13 cellular contexts compared by ENCODE assay signal in the genomic region with DNA sequence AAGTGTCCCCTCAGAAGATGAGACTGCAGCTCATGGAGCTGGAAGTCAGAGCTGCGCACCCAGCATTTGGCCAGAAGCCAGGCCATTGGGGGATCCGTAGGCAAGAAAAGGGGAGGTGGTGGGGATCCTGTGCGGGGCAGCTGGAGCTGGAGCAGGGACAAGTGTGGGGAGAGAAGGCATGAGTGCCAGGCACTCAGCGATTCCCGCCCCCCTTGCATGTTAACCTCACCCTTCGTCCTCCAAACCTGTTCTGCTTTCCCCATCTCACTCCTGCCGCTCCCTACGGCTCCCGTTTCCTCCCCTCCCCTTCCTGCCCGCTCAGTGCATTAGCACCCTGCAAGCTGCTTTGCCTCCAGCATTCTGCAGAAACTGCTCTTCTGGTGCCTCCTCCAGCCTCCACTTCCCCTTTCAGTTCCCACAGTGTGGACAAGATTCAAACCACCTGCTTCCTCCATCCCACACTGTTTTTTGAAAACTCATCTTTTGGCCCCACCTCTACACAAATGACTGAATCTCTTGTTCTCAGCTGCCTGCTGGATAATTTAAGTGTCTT. TPM values are rescaled to one million over a fixed set of nuclear protein-coding genes. Genes with fewer than 3 reads are reported as not detected.
DNase-seq lines count a peak whose midpoint lies in the region; ATAC-seq lines count a peak whose summit lies in the region.
"Had no signal": no experiment of that assay in that cellular context is flagged by ENCODE, and none has a peak within 500 bp of the region (broad histone marks: within the 10 kb centered on the region; RNA-seq: fewer than 3 reads in every experiment).

No MANE protein-coding gene starts in this region.

- WGBS in neuronal stem cell (ENCODE audit: extremely low coverage in 2 of 2, insufficient read length in 2 of 2, insufficient replicate concordance in 1 of 2), 2 donors = no CpG with 5 or more reads among the region's 10 CpGs

- no peak overlapping the region for H2BK15ac ChIP-seq in neuronal stem cell (ENCODE audit: low read length)

- peaks cover 0 to 51% (median 36%) of the 10 kb centered on the region in 3 experiments for H3K27me3 ChIP-seq in neuronal stem cell (ENCODE audit: control insufficient read depth in 3 of 3, insufficient read depth in 3 of 3, low read depth in 1 of 3, low read length in 3 of 3)

- H2BK12ac ChIP-seq in neuronal stem cell (ENCODE audit: low read length) = no peak overlapping the region

- H3K14ac ChIP-seq in neuronal stem cell (ENCODE audit: low read length) = no peak overlapping the region

- DNase-seq in T-helper 1 cell = no peak
- DNase-seq in OCI-M1 (lab: John Stamatoyannopoulos, UW) = peak; percentile 22
- no peak for DNase-seq in neuronal stem cell (ENCODE audit: low spot score)
- no peak for DNase-seq in HT-29 (ENCODE audit: low spot score)
- DNase-seq in NCI-H2107 treated with DMSO at 0.1 percent for 48 hours (lab: John Stamatoyannopoulos, UW; ENCODE audit: unreplicated experiment) = no peak
- DNase-seq: activated CD4-positive, CD25-positive, alpha-beta regulatory T cell had no signal

- no peak overlapping the region for H3K4me3 ChIP-seq in neuronal stem cell (ENCODE audit: low read length in 2 of 2)
- H3K4me3 ChIP-seq: cardiac muscle cell had no signal

- no peak overlapping the region for H2AK5ac ChIP-seq in neuronal stem cell (ENCODE audit: low read depth, low read length)

- H3K27me3 Mint-ChIP-seq in T-helper 1 cell treated with Interleukin-12 subunit alpha and Interleukin-12 subunit beta and Interleukin-4 antibody, amounts not matched to agents 30 μg/mL and 1 μg/mL, for 36 hours (ENCODE audit: low read depth) = peaks cover 60% of the 10 kb centered on the region

- no peak overlapping the region for H2AFZ ChIP-seq in neuronal stem cell (ENCODE audit: low read length)

- H4K91ac ChIP-seq in neuronal stem cell (ENCODE audit: low read depth, low read length, poor library complexity) = no peak overlapping the region

- ATAC-seq in HG02610 (IDR thresholded peaks at IDR 0.05; ENCODE audit: unreplicated experiment) (peak; percentile 61), HG03039 (IDR thresholded peaks at IDR 0.05; ENCODE audit: unreplicated experiment) (no peak)

- peak overlapping the region; percentile 5 for H3K18ac ChIP-seq in neuronal stem cell (ENCODE audit: low read length)

- H3K36me3 ChIP-seq in neuronal stem cell (replicated peaks in 1 of 2; ENCODE audit: control insufficient read depth in 2 of 2, insufficient read depth in 2 of 2, low read length in 2 of 2) = no peaks in the 10 kb centered on the region
- H3K36me3 ChIP-seq: cardiac muscle cell had no signal

- no peak overlapping the region for H3K27ac Mint-ChIP-seq in T-helper 1 cell treated with Interleukin-12 subunit alpha and Interleukin-12 subunit beta and Interleukin-4 antibody, amounts not matched to agents 30 μg/mL and 1 μg/mL, for 36 hours

- H3K36me3 Mint-ChIP-seq in T-helper 1 cell treated with Interleukin-12 subunit alpha and Interleukin-12 subunit beta and Interleukin-4 antibody, amounts not matched to agents 30 μg/mL and 1 μg/mL, for 36 hours (ENCODE audit: low read depth) = no peaks in the 10 kb centered on the region

- H3K4me3 Mint-ChIP-seq in T-helper 1 cell treated with Interleukin-12 subunit alpha and Interleukin-12 subunit beta and Interleukin-4 antibody, amounts not matched to agents 30 μg/mL and 1 μg/mL, for 36 hours = peak overlapping the region; percentile 8

- H3K9ac ChIP-seq in neuronal stem cell (ENCODE audit: low read depth, low read length, poor library complexity) = no peak overlapping the region

- no peak overlapping the region for H3K23ac ChIP-seq in neuronal stem cell (ENCODE audit: low read depth, low read length, poor library complexity)

- no peak overlapping the region for H3K4me2 ChIP-seq in neuronal stem cell (ENCODE audit: insufficient read depth, low read length, poor library complexity, severe bottlenecking)

- H2BK5ac ChIP-seq in neuronal stem cell (ENCODE audit: low read length) = no peak overlapping the region

- no peak overlapping the region for H2BK120ac ChIP-seq in neuronal stem cell (ENCODE audit: low read depth, low read length)

- no peak overlapping the region for H3K27ac ChIP-seq in neuronal stem cell (replicated peaks; ENCODE audit: low read length)
- H3K27ac ChIP-seq: cardiac muscle cell had no signal

- peaks cover 0 to 4% of the 10 kb centered on the region in 2 donors for H3K4me1 ChIP-seq in neuronal stem cell (ENCODE audit: control insufficient read depth in 2 of 2, insufficient read depth in 1 of 2, low read depth in 1 of 2, low read length in 2 of 2)

- peaks cover 18% of the 10 kb centered on the region for H3K4me1 Mint-ChIP-seq in T-helper 1 cell treated with Interleukin-12 subunit alpha and Interleukin-12 subunit beta and Interleukin-4 antibody, amounts not matched to agents 30 μg/mL and 1 μg/mL, for 36 hours (ENCODE audit: low read depth)

- no peak overlapping the region for H3K4ac ChIP-seq in neuronal stem cell (ENCODE audit: low read length)

- no peak overlapping the region for H4K8ac ChIP-seq in neuronal stem cell (ENCODE audit: low read depth, low read length)

- H3K9me3 ChIP-seq in neuronal stem cell (replicated peaks in 1 of 2; ENCODE audit: control insufficient read depth in 2 of 2, insufficient read depth in 1 of 2, low read depth in 1 of 2, low read length in 2 of 2) = no peaks in the 10 kb centered on the region

- peaks cover 4% of the 10 kb centered on the region for H3K9me3 Mint-ChIP-seq in T-helper 1 cell treated with Interleukin-12 subunit alpha and Interleukin-12 subunit beta and Interleukin-4 antibody, amounts not matched to agents 30 μg/mL and 1 μg/mL, for 36 hours

- no peaks in the 10 kb centered on the region for H3K79me1 ChIP-seq in neuronal stem cell (ENCODE audit: low read depth, low read length)

RNA-seq across cellular contexts. Expression of gene ALOX15, which starts 5.6 kb away (rescaled TPM):
- polyA plus RNA-seq in neuronal stem cell (2013, experiment 1 of 2) = 0.21 TPM
- polyA plus RNA-seq in neuronal stem cell (2013, experiment 2 of 2) = 0.15 TPM
- total RNA-seq in HT-29 (2014; rRNA removed; shearing (Covaris generic)) = 0.13 TPM in 1 of 2 replicates, not detected in the other
- total RNA-seq: LHCN-M2, renal cortical epithelial cell had no signal
- polyA plus RNA-seq: AG04450 had no signal

RNA-seq across cellular contexts. Expression of gene SMTNL2, which starts 51.6 kb away (rescaled TPM):
- polyA plus RNA-seq in neuronal stem cell (2013, experiment 1 of 2) = 8.7 TPM
- 9.0 TPM for polyA plus RNA-seq in neuronal stem cell (2013, experiment 2 of 2)
- not detected in 2 replicates for total RNA-seq in HT-29 (2014; rRNA removed; shearing (Covaris generic))
- total RNA-seq: LHCN-M2 had no signal
